Comparison of ENCODE assay signal across 8 cellular contexts in genomic region chr12:6536894-6537579, GRCh38. TPM values are rescaled to one million over a fixed set of nuclear protein-coding genes. Genes with fewer than 3 reads are reported as not detected.
DNase-seq lines count a peak whose midpoint lies in the region; ATAC-seq and TF ChIP-seq lines count a peak whose summit lies in the region.

No MANE protein-coding gene starts in this region.

- H3K27me3 ChIP-seq in BJ (ENCODE audit: control insufficient read depth, insufficient read depth, low read length) (no peaks in the 10 kb centered on the region), KMS-11 (ENCODE audit: insufficient read depth, low read depth) (no peaks in the 10 kb centered on the region), body of pancreas (no peaks in the 10 kb centered on the region)
- H3K27me3 ChIP-seq in naive thymus-derived CD4-positive, alpha-beta T cell (ENCODE audit: control insufficient read depth in 2 of 2, insufficient read depth in 2 of 2, low read length in 2 of 2): no peaks in the 10 kb centered on the region

- CTCF ChIA-PET in BJ (lab: Yijun Ruan, JAX): interaction anchor here (0.7 to 8.6 kb wide), 10 partner anchors 16 to 210 kb away, joined by 3 to 157 read pairs (median 6); partner anchors contain the start of genes IFFO1, MRPL51 and VAMP1
- CTCF ChIA-PET in naive thymus-derived CD4-positive, alpha-beta T cell (lab: Charles Lee): interaction anchor here (0.6 to 7.1 kb wide), 25 partner anchors 8 to 214 kb away, joined by 3 to 106 read pairs (median 5); partner anchors contain the start of genes CD27 and VAMP1

- H3K36me3 ChIP-seq in BJ (ENCODE audit: control insufficient read depth, insufficient read depth, low read length) (peaks cover 42% of the 10 kb centered on the region), KMS-11 (ENCODE audit: insufficient read depth) (peaks cover 9% of the 10 kb centered on the region; the same call in 1 of the 2 replicates), body of pancreas (replicated peaks in 1 of 2; ENCODE audit: insufficient read depth in 1 of 2, low read depth in 2 of 2) (peaks cover 0 to 17% of the 10 kb centered on the region in 2 donors)
- peaks cover 12 to 41% (median 15%) of the 10 kb centered on the region in 3 experiments for H3K36me3 ChIP-seq in naive thymus-derived CD4-positive, alpha-beta T cell (ENCODE audit: control insufficient read depth in 2 of 3, insufficient read depth in 3 of 3, low read length in 3 of 3)

- ATAC-seq in body of pancreas (no peak), omental fat pad (ENCODE audit: low FRiP score) (no peak)
- no peak for ATAC-seq in naive thymus-derived CD4-positive, alpha-beta T cell

- peaks cover 41 to 72% (median 69%) of the 10 kb centered on the region in 7 donors for H3K4me1 Mint-ChIP-seq in naive thymus-derived CD4-positive, alpha-beta T cell

- POLR2A ChIA-PET in BJ (lab: Charles Lee): interaction anchor here (0.5 to 1.2 kb wide), 3 partner anchors 12 to 21 kb away, joined by 4 to 8 read pairs (median 4); no protein-coding TSS in a partner anchor
- POLR2A ChIA-PET in naive thymus-derived CD4-positive, alpha-beta T cell (lab: Charles Lee): interaction anchor here (0.7 to 7.5 kb wide), 17 partner anchors 12 to 200 kb away, joined by 3 to 104 read pairs (median 6); partner anchors contain the start of genes MRPL51, TAPBPL, VAMP1 and ZNF384

- H3K4me3 ChIP-seq in BJ (ENCODE audit: low read depth, low read length) (peak overlapping the region; percentile 88), KMS-11 (IDR thresholded peaks at IDR 0.05; ENCODE audit: insufficient read depth, low read depth, low read length) (no peak overlapping the region), body of pancreas (no peak overlapping the region)
- no peak overlapping the region for H3K4me3 ChIP-seq in naive thymus-derived CD4-positive, alpha-beta T cell (ENCODE audit: low read length)

- H3K4me3 Mint-ChIP-seq in naive thymus-derived CD4-positive, alpha-beta T cell: peak overlapping the region in 8 of 10 donors; percentile 18 to 99 (median 92)

- H3K27ac ChIP-seq in KMS-11 (peak overlapping the region; percentile 99), body of pancreas (peak overlapping the region in 3 of 4 donors; percentile 61 to 91 (median 73))
- peak overlapping the region; percentile 52 for H3K27ac ChIP-seq in naive thymus-derived CD4-positive, alpha-beta T cell (ENCODE audit: low read depth, low read length)

- peaks cover 0 to 2% (median 0%) of the 10 kb centered on the region in 5 donors for H3K27me3 Mint-ChIP-seq in naive thymus-derived CD4-positive, alpha-beta T cell

- H3K9me3 Mint-ChIP-seq in naive thymus-derived CD4-positive, alpha-beta T cell: peaks cover 0 to 1% (median 0%) of the 10 kb centered on the region in 11 donors

- intact Hi-C loops in body of pancreas (cut with DNase I) (no loop called here), head of caudate nucleus (cut with DNase I) (loop anchor here (5.0 kb wide), 1 partner anchor 115 kb away; no protein-coding TSS in a partner anchor)
- intact Hi-C loops in naive thymus-derived CD4-positive, alpha-beta T cell (cut with micrococcal nuclease): loop anchor here in 1 of 2 donors (1.0 kb wide), 1 partner anchor 214 kb away; no protein-coding TSS in a partner anchor

- H3K79me2 ChIP-seq in KMS-11 (ENCODE audit: insufficient read depth, low read depth): peaks cover 36% of the 10 kb centered on the region

- H3K36me3 Mint-ChIP-seq in naive thymus-derived CD4-positive, alpha-beta T cell: peaks cover 6 to 43% (median 9%) of the 10 kb centered on the region in 5 donors

- peak overlapping the region; percentile 71 to 100 (median 94) for H3K27ac Mint-ChIP-seq in naive thymus-derived CD4-positive, alpha-beta T cell

- no peak overlapping the region; the same call in 1 of the 2 replicates for H3K9ac ChIP-seq in KMS-11

- no peak for DNase-seq in BJ (ENCODE audit: low read depth)
- DNase-seq in body of pancreas: no peak
- DNase-seq in naive thymus-derived CD4-positive, alpha-beta T cell: no peak
- DNase-seq in NCI-H2196 (lab: John Stamatoyannopoulos, UW; ENCODE audit: unreplicated experiment): no peak
- no peak for DNase-seq in UCSD-AML1 (lab: John Stamatoyannopoulos, UW; ENCODE audit: unreplicated experiment)
- DNase-seq in head of caudate nucleus: no peak
- DNase-seq in omental fat pad (ENCODE audit: low spot score): no peak

- TF ChIP-seq CTCF in BJ (IDR thresholded peaks at IDR 0.05; ENCODE audit: insufficient read depth, low read depth, low read length): no peak
- no peak for TF ChIP-seq CTCF in KMS-11 (conservative IDR thresholded peaks at IDR 0.05; ENCODE audit: low read depth, low read length)
- no peak for TF ChIP-seq CTCF in body of pancreas (IDR thresholded peaks at IDR 0.05)
- TF ChIP-seq CTCF in omental fat pad (IDR thresholded peaks at IDR 0.05): no peak

- peaks cover 18% of the 10 kb centered on the region; the same call in 1 of the 2 replicates for H4K20me1 ChIP-seq in KMS-11 (ENCODE audit: insufficient read depth)

- no peak for TF ChIP-seq POLR2A in body of pancreas (IDR thresholded peaks at IDR 0.05)

- no peak overlapping the region for H2AFZ ChIP-seq in KMS-11 (ENCODE audit: low read depth)

- no peak overlapping the region for H3K4me2 ChIP-seq in KMS-11

- WGBS in body of pancreas, 2 donors: 74 to 78% methylated on average over 13 to 18 of the region's 19 CpGs

- H3K9me3 ChIP-seq in body of pancreas: no peaks in the 10 kb centered on the region
- H3K9me3 ChIP-seq in naive thymus-derived CD4-positive, alpha-beta T cell (ENCODE audit: control insufficient read depth in 2 of 3, low read length in 3 of 3): no peaks in the 10 kb centered on the region

- peaks cover 13% of the 10 kb centered on the region for H3K4me1 ChIP-seq in KMS-11 (ENCODE audit: low read depth, poor library complexity, severe bottlenecking)
- peaks cover 41% of the 10 kb centered on the region for H3K4me1 ChIP-seq in body of pancreas
- peaks cover 43 to 47% of the 10 kb centered on the region in 2 donors for H3K4me1 ChIP-seq in naive thymus-derived CD4-positive, alpha-beta T cell (ENCODE audit: control insufficient read depth in 2 of 2, insufficient read depth in 2 of 2, low read length in 2 of 2)

RNA-seq across cellular contexts. Expression of gene GAPDH, which starts 2.7 kb away (rescaled TPM):
- polyA plus RNA-seq in BJ (2011; rRNA removed): 12,114 and 18,709 TPM in 2 replicates
- polyA minus RNA-seq in BJ (2011; rRNA and poly(A)+ RNA removed): 11,136 and 21,615 TPM in 2 replicates
- total RNA-seq in body of pancreas (100 to 1,000 TPM; 311 to 476 TPM), omental fat pad (1,000 to 10,000 TPM; 1,060 to 2,185 (median 1,462) TPM)
- 1,000 to 10,000 TPM in 1 of 5 experiments, 100 to 1,000 TPM in 4; 330 to 4,503 (median 379) TPM for total RNA-seq in naive thymus-derived CD4-positive, alpha-beta T cell
- polyA plus RNA-seq in naive thymus-derived CD4-positive, alpha-beta T cell: 1,000 to 10,000 TPM; 1,202 to 1,413 TPM

RNA-seq across cellular contexts. Expression of gene IFFO1, which starts 18.8 kb away (rescaled TPM):
- 19.6 and 31.9 TPM in 2 replicates for polyA plus RNA-seq in BJ (2011; rRNA removed)
- 9.4 and 12.9 TPM in 2 replicates for polyA minus RNA-seq in BJ (2011; rRNA and poly(A)+ RNA removed)
- total RNA-seq in body of pancreas: 10 to 100 TPM; 11.4 to 13.2 TPM
- 10 to 100 TPM; 28.2 to 55.9 (median 45.9) TPM for total RNA-seq in naive thymus-derived CD4-positive, alpha-beta T cell
- polyA plus RNA-seq in naive thymus-derived CD4-positive, alpha-beta T cell: 10 to 100 TPM in 1 of 2 donors, 1 to 10 TPM in 1; 5.4 to 11.4 TPM
- total RNA-seq in omental fat pad: 10 to 100 TPM; 15.5 to 50.0 (median 18.4) TPM

RNA-seq across cellular contexts. Expression of gene NOP2, which starts 31.1 kb away (rescaled TPM):
- polyA plus RNA-seq in BJ (2011; rRNA removed): 28.4 and 32.6 TPM in 2 replicates
- 18.1 and 37.2 TPM in 2 replicates for polyA minus RNA-seq in BJ (2011; rRNA and poly(A)+ RNA removed)
- total RNA-seq in body of pancreas: 10 to 100 TPM; 10.9 to 83.1 TPM
- total RNA-seq in naive thymus-derived CD4-positive, alpha-beta T cell: 100 to 1,000 TPM in 1 of 5 experiments, 10 to 100 TPM in 4; 74.4 to 102 (median 87.6) TPM
- polyA plus RNA-seq in naive thymus-derived CD4-positive, alpha-beta T cell: 10 to 100 TPM; 24.2 to 53.7 TPM
- 100 to 1,000 TPM in 1 of 4 donors, 10 to 100 TPM in 3; 26.2 to 153 (median 45.0) TPM for total RNA-seq in omental fat pad

RNA-seq across cellular contexts. Expression of gene NCAPD2, which starts 43.1 kb away (rescaled TPM):
- 55.8 and 65.6 TPM in 2 replicates for polyA plus RNA-seq in BJ (2011; rRNA removed)
- 42.8 and 48.1 TPM in 2 replicates for polyA minus RNA-seq in BJ (2011; rRNA and poly(A)+ RNA removed)
- total RNA-seq in body of pancreas: 10 to 100 TPM in 1 of 2 donors, 1 to 10 TPM in 1; 9.3 to 46.1 TPM
- 100 to 1,000 TPM in 1 of 5 experiments, 10 to 100 TPM in 4; 30.3 to 121 (median 38.4) TPM for total RNA-seq in naive thymus-derived CD4-positive, alpha-beta T cell
- 10 to 100 TPM; 24.4 to 46.7 TPM for polyA plus RNA-seq in naive thymus-derived CD4-positive, alpha-beta T cell
- 10 to 100 TPM; 10.6 to 36.3 (median 20.7) TPM for total RNA-seq in omental fat pad

RNA-seq across cellular contexts. Expression of gene MRPL51, which starts 44.0 kb away (rescaled TPM):
- polyA plus RNA-seq in BJ (2011; rRNA removed): 53.4 and 117 TPM in 2 replicates
- 13.1 and 21.4 TPM in 2 replicates for polyA minus RNA-seq in BJ (2011; rRNA and poly(A)+ RNA removed)
- total RNA-seq in body of pancreas: 10 to 100 TPM; 23.6 to 25.1 TPM
- total RNA-seq in naive thymus-derived CD4-positive, alpha-beta T cell: 100 to 1,000 TPM in 1 of 5 experiments, 10 to 100 TPM in 4; 22.5 to 208 (median 80.9) TPM
- polyA plus RNA-seq in naive thymus-derived CD4-positive, alpha-beta T cell: 100 to 1,000 TPM; 204 to 220 TPM
- 100 to 1,000 TPM in 1 of 4 donors, 10 to 100 TPM in 3; 44.1 to 118 (median 67.8) TPM for total RNA-seq in omental fat pad
